ENCODE assay signal across 8 cellular contexts in the genomic region with DNA sequence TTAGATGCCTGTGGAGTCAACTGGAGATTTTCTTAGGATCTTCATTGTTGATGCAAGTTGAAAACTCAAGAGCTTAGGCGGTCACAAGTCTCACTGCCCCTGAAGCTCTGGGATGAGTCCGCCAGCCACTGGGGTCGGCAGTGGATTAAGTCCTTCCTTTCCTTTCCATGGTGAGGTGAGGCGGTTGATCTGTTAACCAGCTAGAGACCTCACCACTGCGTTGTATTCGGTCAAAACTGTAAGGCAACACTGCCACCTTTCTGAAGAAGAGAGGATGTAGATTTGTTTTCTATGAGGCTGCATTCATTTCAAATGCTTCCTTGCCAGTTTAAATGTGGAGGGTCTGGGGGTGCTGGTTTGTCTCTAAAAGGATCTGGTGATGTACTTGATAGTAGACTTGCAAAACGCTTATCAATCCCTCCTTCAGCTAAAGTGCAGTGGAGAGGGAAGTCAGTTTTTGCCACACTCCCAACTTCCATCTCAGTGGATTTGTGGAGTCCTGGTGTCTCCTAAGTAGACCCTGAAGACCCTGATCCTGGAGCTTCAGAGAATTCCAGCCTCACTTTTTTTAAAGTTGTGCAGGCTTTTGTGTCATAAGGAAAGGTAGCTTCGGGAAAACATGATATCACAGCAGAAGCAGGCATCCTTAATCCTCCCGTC. TPM values are rescaled to one million over a fixed set of nuclear protein-coding genes. Genes with fewer than 3 reads are reported as not detected.
DNase-seq lines count a peak whose midpoint lies in the region; ATAC-seq and TF ChIP-seq lines count a peak whose summit lies in the region.

No MANE protein-coding gene starts in this region.

- H3K9me3 Mint-ChIP-seq in WTC11: no peaks in the 10 kb centered on the region

- TF ChIP-seq CTCF in WTC11 (IDR thresholded peaks at IDR 0.05) (peak; percentile 23; the same call in 1 of the 2 replicates), stomach (IDR thresholded peaks at IDR 0.05) (peak in 5 of 7 experiments; percentile 29 to 66 (median 43))

- peaks cover 39% of the 10 kb centered on the region for H3K27me3 Mint-ChIP-seq in WTC11 (ENCODE audit: low read depth)

- H3K27ac Mint-ChIP-seq in WTC11: no peak overlapping the region

- H3K4me3 ChIP-seq in HAP-1: no peak overlapping the region
- peak overlapping the region; percentile 16 to 60 (median 56) for H3K4me3 ChIP-seq in stomach

- TF ChIP-seq EP300 in stomach (IDR thresholded peaks at IDR 0.05): no peak

- H3K9me3 ChIP-seq in HAP-1: no peaks in the 10 kb centered on the region
- H3K9me3 ChIP-seq in stomach: no peaks in the 10 kb centered on the region

- no peak for TF ChIP-seq POLR2A in stomach (IDR thresholded peaks at IDR 0.05)

- intact Hi-C loops in stomach (cut with DNase I; ENCODE audit: low total_unique reads): loop anchor here (5.0 kb wide), 1 partner anchor 410 kb away; no protein-coding TSS in a partner anchor

- DNase-seq in ACHN (peak; percentile 54), HAP-1 (ENCODE audit: low spot score in 2 of 2) (peak; percentile 26 to 38), WTC11 (ENCODE audit: low spot score) (peak; percentile 42), iPS DF 19.7 (ENCODE audit: low read depth, low spot score) (peak; percentile 60), stomach (no peak), NCI-H187 (lab: John Stamatoyannopoulos, UW) (no peak), HPDE6-E6E7 (ENCODE audit: extremely low spot score) (no peak)

- H3K4me3 Mint-ChIP-seq in WTC11: peak overlapping the region; percentile 20; the same call in 1 of the 2 replicates

- H3K4me1 ChIP-seq in HAP-1: no peaks in the 10 kb centered on the region
- peaks cover 0 to 23% (median 14%) of the 10 kb centered on the region in 4 donors for H3K4me1 ChIP-seq in stomach

- ATAC-seq in WTC11 (peak; percentile 43), HG03521 (IDR thresholded peaks at IDR 0.05; ENCODE audit: unreplicated experiment) (no peak)

- in situ Hi-C loops in ACHN (cut with HindIII; ENCODE audit: low pct_ligation_motif_present, low pct_unique_long_range_greater_than_20kb, low sequenced_read_pairs): no loop called here
- in situ Hi-C loops in HAP-1 (cut with MboI; ENCODE audit: low sequenced_read_pairs): no loop called here

- POLR2A ChIA-PET in WTC11 (lab: Charles Lee): no interaction called here

- 11 to 18% (median 12%) methylated on average over 9 of the region's 9 CpGs for WGBS in stomach, 5 donors

- H3K27me3 ChIP-seq in HAP-1 (ENCODE audit: low read depth): no peaks in the 10 kb centered on the region; the same call in 1 of the 2 replicates
- peaks cover 0 to 35% (median 22%) of the 10 kb centered on the region in 3 donors for H3K27me3 ChIP-seq in stomach

- no peaks in the 10 kb centered on the region for H3K36me3 Mint-ChIP-seq in WTC11

- H3K27ac ChIP-seq in stomach: peak overlapping the region in 4 of 5 donors; percentile 80 to 87 (median 80)

- peaks cover 10% of the 10 kb centered on the region; the same call in 1 of the 2 replicates for H3K4me1 Mint-ChIP-seq in WTC11

- H3K36me3 ChIP-seq in HAP-1 (replicated peaks): no peaks in the 10 kb centered on the region
- H3K36me3 ChIP-seq in stomach: no peaks in the 10 kb centered on the region

- CTCF ChIA-PET in WTC11 (lab: Charles Lee): interaction anchor here (0.5 to 6.5 kb wide), 18 partner anchors 9 to 487 kb away, joined by 3 to 75 read pairs (median 4); a partner anchor contains a TSS

TF ChIP-seq in WTC11, 78 proteins besides CTCF, POLR2A, EP300 and RAD21:
- TF ChIP-seq ESRRA (CRISPR knock-in tag; IDR thresholded peaks at IDR 0.05; ENCODE audit: borderline replicate concordance) (no peak), GRHL2 (CRISPR knock-in tag; IDR thresholded peaks at IDR 0.05; ENCODE audit: insufficient replicate concordance, severe bottlenecking) (no peak), TCF7 (CRISPR knock-in tag; IDR thresholded peaks at IDR 0.05; ENCODE audit: low read depth) (no peak), ZNF396 (CRISPR knock-in tag; IDR thresholded peaks at IDR 0.05; ENCODE audit: borderline replicate concordance) (no peak), FOXJ3 (CRISPR knock-in tag; IDR thresholded peaks at IDR 0.05; ENCODE audit: borderline replicate concordance) (no peak), SP1 (CRISPR knock-in tag; conservative IDR thresholded peaks at IDR 0.05) (no peak), FOXP1 (CRISPR knock-in tag; IDR thresholded peaks at IDR 0.05; ENCODE audit: borderline replicate concordance) (no peak), GABPB1 (CRISPR knock-in tag; IDR thresholded peaks at IDR 0.05) (no peak), NR1H2 (CRISPR knock-in tag; IDR thresholded peaks at IDR 0.05) (no peak), JUN (CRISPR knock-in tag; IDR thresholded peaks at IDR 0.05) (no peak), HMGA2 (CRISPR knock-in tag; IDR thresholded peaks at IDR 0.05) (no peak), ATF1 (CRISPR knock-in tag; IDR thresholded peaks at IDR 0.05) (no peak), NFATC4 (CRISPR knock-in tag; IDR thresholded peaks at IDR 0.05) (no peak), OVOL2 (CRISPR knock-in tag; IDR thresholded peaks at IDR 0.05; ENCODE audit: borderline replicate concordance) (no peak)
- TF ChIP-seq, protein P1, sequence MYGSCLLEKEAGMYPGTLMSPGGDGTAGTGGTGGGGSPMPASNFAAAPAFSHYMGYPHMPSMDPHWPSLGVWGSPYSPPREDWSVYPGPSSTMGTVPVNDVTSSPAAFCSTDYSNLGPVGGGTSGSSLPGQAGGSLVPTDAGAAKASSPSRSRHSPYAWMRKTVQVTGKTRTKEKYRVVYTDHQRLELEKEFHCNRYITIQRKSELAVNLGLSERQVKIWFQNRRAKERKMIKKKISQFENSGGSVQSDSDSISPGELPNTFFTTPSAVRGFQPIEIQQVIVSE (CRISPR knock-in tag; IDR thresholded peaks at IDR 0.05; ENCODE audit: borderline replicate concordance): no peak
- TF ChIP-seq, protein P2, sequence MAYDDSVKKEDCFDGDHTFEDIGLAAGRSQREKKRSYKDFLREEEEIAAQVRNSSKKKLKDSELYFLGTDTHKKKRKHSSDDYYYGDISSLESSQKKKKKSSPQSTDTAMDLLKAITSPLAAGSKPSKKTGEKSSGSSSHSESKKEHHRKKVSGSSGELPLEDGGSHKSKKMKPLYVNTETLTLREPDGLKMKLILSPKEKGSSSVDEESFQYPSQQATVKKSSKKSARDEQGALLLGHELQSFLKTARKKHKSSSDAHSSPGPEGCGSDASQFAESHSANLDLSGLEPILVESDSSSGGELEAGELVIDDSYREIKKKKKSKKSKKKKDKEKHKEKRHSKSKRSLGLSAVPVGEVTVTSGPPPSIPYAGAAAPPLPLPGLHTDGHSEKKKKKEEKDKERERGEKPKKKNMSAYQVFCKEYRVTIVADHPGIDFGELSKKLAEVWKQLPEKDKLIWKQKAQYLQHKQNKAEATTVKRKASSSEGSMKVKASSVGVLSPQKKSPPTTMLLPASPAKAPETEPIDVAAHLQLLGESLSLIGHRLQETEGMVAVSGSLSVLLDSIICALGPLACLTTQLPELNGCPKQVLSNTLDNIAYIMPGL (CRISPR knock-in tag; IDR thresholded peaks at IDR 0.05): no peak
- TF ChIP-seq, protein P3, sequence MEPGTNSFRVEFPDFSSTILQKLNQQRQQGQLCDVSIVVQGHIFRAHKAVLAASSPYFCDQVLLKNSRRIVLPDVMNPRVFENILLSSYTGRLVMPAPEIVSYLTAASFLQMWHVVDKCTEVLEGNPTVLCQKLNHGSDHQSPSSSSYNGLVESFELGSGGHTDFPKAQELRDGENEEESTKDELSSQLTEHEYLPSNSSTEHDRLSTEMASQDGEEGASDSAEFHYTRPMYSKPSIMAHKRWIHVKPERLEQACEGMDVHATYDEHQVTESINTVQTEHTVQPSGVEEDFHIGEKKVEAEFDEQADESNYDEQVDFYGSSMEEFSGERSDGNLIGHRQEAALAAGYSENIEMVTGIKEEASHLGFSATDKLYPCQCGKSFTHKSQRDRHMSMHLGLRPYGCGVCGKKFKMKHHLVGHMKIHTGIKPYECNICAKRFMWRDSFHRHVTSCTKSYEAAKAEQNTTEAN (CRISPR knock-in tag; IDR thresholded peaks at IDR 0.05): no peak
- TF ChIP-seq, protein P4, sequence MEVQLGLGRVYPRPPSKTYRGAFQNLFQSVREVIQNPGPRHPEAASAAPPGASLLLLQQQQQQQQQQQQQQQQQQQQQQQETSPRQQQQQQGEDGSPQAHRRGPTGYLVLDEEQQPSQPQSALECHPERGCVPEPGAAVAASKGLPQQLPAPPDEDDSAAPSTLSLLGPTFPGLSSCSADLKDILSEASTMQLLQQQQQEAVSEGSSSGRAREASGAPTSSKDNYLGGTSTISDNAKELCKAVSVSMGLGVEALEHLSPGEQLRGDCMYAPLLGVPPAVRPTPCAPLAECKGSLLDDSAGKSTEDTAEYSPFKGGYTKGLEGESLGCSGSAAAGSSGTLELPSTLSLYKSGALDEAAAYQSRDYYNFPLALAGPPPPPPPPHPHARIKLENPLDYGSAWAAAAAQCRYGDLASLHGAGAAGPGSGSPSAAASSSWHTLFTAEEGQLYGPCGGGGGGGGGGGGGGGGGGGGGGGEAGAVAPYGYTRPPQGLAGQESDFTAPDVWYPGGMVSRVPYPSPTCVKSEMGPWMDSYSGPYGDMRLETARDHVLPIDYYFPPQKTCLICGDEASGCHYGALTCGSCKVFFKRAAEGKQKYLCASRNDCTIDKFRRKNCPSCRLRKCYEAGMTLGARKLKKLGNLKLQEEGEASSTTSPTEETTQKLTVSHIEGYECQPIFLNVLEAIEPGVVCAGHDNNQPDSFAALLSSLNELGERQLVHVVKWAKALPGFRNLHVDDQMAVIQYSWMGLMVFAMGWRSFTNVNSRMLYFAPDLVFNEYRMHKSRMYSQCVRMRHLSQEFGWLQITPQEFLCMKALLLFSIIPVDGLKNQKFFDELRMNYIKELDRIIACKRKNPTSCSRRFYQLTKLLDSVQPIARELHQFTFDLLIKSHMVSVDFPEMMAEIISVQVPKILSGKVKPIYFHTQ (CRISPR knock-in tag; IDR thresholded peaks at IDR 0.05): no peak
- TF ChIP-seq, protein P5, sequence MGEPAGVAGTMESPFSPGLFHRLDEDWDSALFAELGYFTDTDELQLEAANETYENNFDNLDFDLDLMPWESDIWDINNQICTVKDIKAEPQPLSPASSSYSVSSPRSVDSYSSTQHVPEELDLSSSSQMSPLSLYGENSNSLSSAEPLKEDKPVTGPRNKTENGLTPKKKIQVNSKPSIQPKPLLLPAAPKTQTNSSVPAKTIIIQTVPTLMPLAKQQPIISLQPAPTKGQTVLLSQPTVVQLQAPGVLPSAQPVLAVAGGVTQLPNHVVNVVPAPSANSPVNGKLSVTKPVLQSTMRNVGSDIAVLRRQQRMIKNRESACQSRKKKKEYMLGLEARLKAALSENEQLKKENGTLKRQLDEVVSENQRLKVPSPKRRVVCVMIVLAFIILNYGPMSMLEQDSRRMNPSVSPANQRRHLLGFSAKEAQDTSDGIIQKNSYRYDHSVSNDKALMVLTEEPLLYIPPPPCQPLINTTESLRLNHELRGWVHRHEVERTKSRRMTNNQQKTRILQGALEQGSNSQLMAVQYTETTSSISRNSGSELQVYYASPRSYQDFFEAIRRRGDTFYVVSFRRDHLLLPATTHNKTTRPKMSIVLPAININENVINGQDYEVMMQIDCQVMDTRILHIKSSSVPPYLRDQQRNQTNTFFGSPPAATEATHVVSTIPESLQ (CRISPR knock-in tag; IDR thresholded peaks at IDR 0.05): no peak

RNA-seq across cellular contexts. Expression of a gene that starts 1.7 kb away (rescaled TPM):
- total RNA-seq in WTC11 (2021): 0.78 to 1.2 TPM (median 0.85 TPM) in 3 replicates
- 10 to 100 TPM in 4 of 5 donors, 1 to 10 TPM in 1; 1.4 to 61.4 (median 35.1) TPM for total RNA-seq in stomach
- polyA plus RNA-seq in stomach: 1 to 10 TPM; 2.3 to 5.2 (median 3.3) TPM

Comparison
In these comparisons a context has a peak if more than half of its experiments do, and no peak if none do; other contexts are left out.
1. DNase-seq: peak in ACHN (single experiment), HAP-1 (2 of 2), WTC11 (single experiment) and iPS DF 19.7 (single experiment); none in stomach (single experiment), NCI-H187 (0 of 2) and HPDE6-E6E7 (single experiment).